ENCODE assay signal across 11 cellular contexts in genomic region chr1:72281144-72281543, GRCh38. TPM values are rescaled to one million over a fixed set of nuclear protein-coding genes. Genes with fewer than 3 reads are reported as not detected.
DNase-seq lines count a peak whose midpoint lies in the region; ATAC-seq and TF ChIP-seq lines count a peak whose summit lies in the region.
"Had no signal": no experiment of that assay in that cellular context is flagged by ENCODE, and none has a peak within 500 bp of the region (broad histone marks: within the 10 kb centered on the region; RNA-seq: fewer than 3 reads in every experiment).

No MANE protein-coding gene starts in this region.

- no peak for ATAC-seq in Right ventricle myocardium superior (ENCODE audit: poor library complexity)
- no peak for ATAC-seq in lower lobe of right lung
- ATAC-seq in upper lobe of right lung: no peak
- ATAC-seq in foreskin keratinocyte: no peak

- peak overlapping the region; percentile 96 for H3K27ac ChIP-seq in left ventricle myocardium inferior (replicated peaks)
- peak overlapping the region; percentile 92 to 95 for H3K27ac ChIP-seq in ascending aorta
- H3K27ac ChIP-seq in lower lobe of right lung: no peak overlapping the region
- no peak overlapping the region for H3K27ac ChIP-seq in upper lobe of right lung
- H3K27ac ChIP-seq in foreskin keratinocyte: no peak overlapping the region

- H3K36me3 ChIP-seq in left ventricle myocardium inferior (no peaks in the 10 kb centered on the region), ascending aorta (no peaks in the 10 kb centered on the region), lower lobe of right lung (no peaks in the 10 kb centered on the region), upper lobe of right lung (no peaks in the 10 kb centered on the region)

- H3K9me3 ChIP-seq in left ventricle myocardium inferior (replicated peaks) (no peaks in the 10 kb centered on the region), ascending aorta (no peaks in the 10 kb centered on the region), lower lobe of right lung (no peaks in the 10 kb centered on the region), upper lobe of right lung (no peaks in the 10 kb centered on the region)

- H3K4me1 ChIP-seq in left ventricle myocardium inferior (peaks cover 36% of the 10 kb centered on the region), ascending aorta (peaks cover 0 to 5% of the 10 kb centered on the region in 2 donors), lower lobe of right lung (peaks cover 25% of the 10 kb centered on the region), upper lobe of right lung (peaks cover 4% of the 10 kb centered on the region), foreskin keratinocyte (peaks cover 10% of the 10 kb centered on the region)

- H3K4me3 ChIP-seq in left ventricle myocardium inferior: peak overlapping the region; percentile 85
- H3K4me3 ChIP-seq in ascending aorta: peak overlapping the region; percentile 78 to 95
- peak overlapping the region; percentile 75 for H3K4me3 ChIP-seq in lower lobe of right lung
- peak overlapping the region; percentile 70 for H3K4me3 ChIP-seq in upper lobe of right lung

- no peak for DNase-seq in left ventricle myocardium inferior
- no peak for DNase-seq in Right ventricle myocardium superior
- no peak for DNase-seq in ascending aorta (ENCODE audit: low spot score in 2 of 2)
- DNase-seq in lower lobe of right lung: no peak
- no peak for DNase-seq in upper lobe of right lung
- DNase-seq in mucosa of gallbladder (ENCODE audit: low spot score): no peak
- no peak for DNase-seq in foreskin keratinocyte
- DNase-seq in NCI-H2107 treated with DMSO at 0.1 percent for 48 hours (lab: John Stamatoyannopoulos, UW; ENCODE audit: unreplicated experiment): no peak
- DNase-seq: activated CD4-positive, CD25-positive, alpha-beta regulatory T cell treated with anti-CD3 and anti-CD28 coated beads, Interleukin-2, amount 50 U/mL, for 72 hours; NCI-H187 treated with DMSO at 0.1 percent for 48 hours; small intestine had no signal

- H3K27me3 ChIP-seq in left ventricle myocardium inferior (ENCODE audit: low read depth): no peaks in the 10 kb centered on the region
- H3K27me3 ChIP-seq in ascending aorta: no peaks in the 10 kb centered on the region
- no peaks in the 10 kb centered on the region for H3K27me3 ChIP-seq in lower lobe of right lung (ENCODE audit: low read depth)
- H3K27me3 ChIP-seq in upper lobe of right lung: no peaks in the 10 kb centered on the region
- no peaks in the 10 kb centered on the region for H3K27me3 ChIP-seq in foreskin keratinocyte

- no peak for TF ChIP-seq CTCF in left ventricle myocardium inferior (IDR thresholded peaks at IDR 0.05; ENCODE audit: borderline replicate concordance)
- no peak for TF ChIP-seq CTCF in ascending aorta (IDR thresholded peaks at IDR 0.05)
- no peak for TF ChIP-seq CTCF in lower lobe of right lung (IDR thresholded peaks at IDR 0.05)
- TF ChIP-seq CTCF in upper lobe of right lung (IDR thresholded peaks at IDR 0.05): no peak
- no peak for TF ChIP-seq CTCF in foreskin keratinocyte (conservative IDR thresholded peaks at IDR 0.05)

- intact Hi-C loops in left ventricle myocardium inferior (cut with micrococcal nuclease) (no loop called here), Right ventricle myocardium superior (cut with DNase I) (no loop called here), ascending aorta (cut with DNase I) (no loop called here), lower lobe of right lung (cut with DNase I) (no loop called here), upper lobe of right lung (cut with DNase I) (no loop called here)

RNA-seq across cellular contexts. Expression of gene NEGR1, which starts 1.2 kb away (rescaled TPM):
- total RNA-seq in left ventricle myocardium inferior (9.7 TPM), Right ventricle myocardium superior (15.7 TPM), ascending aorta (42.8 TPM), lower lobe of right lung (18.1 TPM), upper lobe of right lung (21.4 TPM), mucosa of gallbladder (26.9 TPM), foreskin keratinocyte (0.51 and 0.53 TPM in 2 replicates)
- polyA plus RNA-seq in foreskin keratinocyte: 0.41 and 0.43 TPM in 2 replicates

Comparison
In these comparisons a context has a peak if more than half of its experiments do, and no peak if none do; other contexts are left out.
1. H3K27ac ChIP-seq: peak in left ventricle myocardium inferior (single experiment) and ascending aorta (2 of 2); none in lower lobe of right lung (single experiment), upper lobe of right lung (single experiment) and foreskin keratinocyte (single experiment).
2. Peak in every context shown above with its lines, with median percentiles within 50 percentile points of each other: H3K4me3 ChIP-seq.